9 cellular contexts compared by ENCODE assay signal in the genomic region with DNA sequence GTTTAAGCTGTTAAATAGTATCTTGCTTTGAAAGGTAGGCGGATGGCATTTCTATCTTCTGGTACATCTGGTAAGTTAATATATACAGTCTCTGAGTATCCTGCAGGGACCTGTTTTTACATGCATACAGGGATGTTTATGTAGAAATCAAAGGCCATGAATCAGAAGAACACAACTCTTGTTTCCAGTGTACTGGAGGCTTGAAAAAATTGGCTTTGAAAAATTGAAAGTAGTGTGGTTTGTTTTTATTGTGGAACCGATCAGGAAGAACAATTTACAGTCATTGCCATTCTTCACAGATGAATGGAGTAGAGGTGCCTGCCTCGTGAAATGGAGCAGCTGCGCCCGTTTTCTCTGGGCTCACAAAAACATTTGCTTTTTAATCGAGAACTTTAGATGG. TPM values are rescaled to one million over a fixed set of nuclear protein-coding genes. Genes with fewer than 3 reads are reported as not detected.
A peak's percentile ranks its signal among the peaks of the same experiment; 100 is the strongest.
DNase-seq lines count a peak whose midpoint lies in the region; ATAC-seq and TF ChIP-seq lines count a peak whose summit lies in the region.
"Had no signal": no experiment of that assay in that cellular context is flagged by ENCODE, and none has a peak within 500 bp of the region (broad histone marks: within the 10 kb centered on the region; RNA-seq: fewer than 3 reads in every experiment).

No MANE protein-coding gene starts in this region.

- TF ChIP-seq CTCF in HFFc6 (IDR thresholded peaks at IDR 0.05): no peak
- TF ChIP-seq CTCF in epithelial cell of proximal tubule (conservative IDR thresholded peaks at IDR 0.05; ENCODE audit: low read depth, low read length): no peak

- H3K36me3 Mint-ChIP-seq in HFFc6 (ENCODE audit: low read depth): no peaks in the 10 kb centered on the region

- H3K4me3 ChIP-seq in epithelial cell of proximal tubule (ENCODE audit: low read depth, low read length): peak overlapping the region; percentile 11
- H3K4me3 ChIP-seq: cardiac muscle cell had no signal

- H3K27ac Mint-ChIP-seq in HFFc6: peak overlapping the region; percentile 52

- peak overlapping the region; percentile 77 for H3K4me3 Mint-ChIP-seq in HFFc6

- peaks cover 31% of the 10 kb centered on the region for H3K4me1 Mint-ChIP-seq in HFFc6 (ENCODE audit: low read depth)

- peak; percentile 35 for DNase-seq in DMS79 (lab: John Stamatoyannopoulos, UW)
- DNase-seq in HFFc6: no peak
- peak; percentile 63 for DNase-seq in NCI-H748 (lab: John Stamatoyannopoulos, UW; ENCODE audit: unreplicated experiment)
- peak; percentile 23 for DNase-seq in epithelial cell of proximal tubule (ENCODE audit: low read depth)
- no peak for DNase-seq in iPS-NIHi11 (ENCODE audit: low spot score)
- DNase-seq in hypothalamus (lab: John Stamatoyannopoulos, UW): no peak
- DNase-seq in retina: no peak

- H3K27me3 Mint-ChIP-seq in HFFc6 (ENCODE audit: insufficient read depth): no peaks in the 10 kb centered on the region; the same call in 1 of the 2 replicates

- ATAC-seq in GM18873 (IDR thresholded peaks at IDR 0.05; ENCODE audit: low FRiP score, unreplicated experiment): no peak

- H3K9me3 Mint-ChIP-seq in HFFc6: no peaks in the 10 kb centered on the region

RNA-seq across cellular contexts. Expression of gene RPA3, which starts 54.0 kb away (rescaled TPM):
- 10 to 100 TPM; 36.7 to 58.0 (median 51.1) TPM for total RNA-seq in HFFc6 (2021; fragmentation: NEBNext Ultra II Directional; extraction: Animal tissue kit (Norgen Biotek cat#: 25700))
- 33.7 and 50.7 TPM in 2 replicates for total RNA-seq in epithelial cell of proximal tubule

Comparison
In these comparisons a context has a peak if more than half of its experiments do, and no peak if none do; other contexts are left out.
1. DNase-seq: peak in DMS79 (single experiment), NCI-H748 (single experiment) and epithelial cell of proximal tubule (single experiment); none in HFFc6 (single experiment), iPS-NIHi11 (single experiment), hypothalamus (0 of 51) and retina (single experiment).